7 cellular contexts compared by ENCODE assay signal in genomic region chr7:32634798-32635393, GRCh38.
A peak's percentile ranks its signal among the peaks of the same experiment; 100 is the strongest.
DNase-seq lines count a peak whose midpoint lies in the region; FAIRE-seq and TF ChIP-seq lines count a peak whose summit lies in the region.
"Not testable (repeated sequence)": the region's sequence is repeated elsewhere in the genome, so short reads cannot be mapped to it uniquely, and the experiment has no call there.

No MANE protein-coding gene starts in this region.

- TF ChIP-seq CTCF in kidney (IDR thresholded peaks at IDR 0.05; ENCODE audit: borderline replicate concordance, extremely low read depth, insufficient read depth): not testable (repeated sequence)

- peak; percentile 59 for FAIRE-seq in A204.1 (lab: Jason Lieb, UNC)
- FAIRE-seq in G401.6 (lab: Jason Lieb, UNC): peak; percentile 31
- FAIRE-seq in RCC 7860 (lab: Jason Lieb, UNC): peak; percentile 78
- peak; percentile 5 for FAIRE-seq in colon (lab: Jason Lieb, UNC)
- FAIRE-seq in frontal cortex (lab: Jason Lieb, UNC): peak; percentile 95
- peak; percentile 87 for FAIRE-seq in kidney (lab: Jason Lieb, UNC)
- FAIRE-seq in small intestine (lab: Jason Lieb, UNC): peak; percentile 92

- not testable (repeated sequence) for DNase-seq in RCC 7860 (ENCODE audit: low spot score); frontal cortex (ENCODE audit: low spot score in 2 of 2); kidney; small intestine

- not testable (repeated sequence) for H3K27ac ChIP-seq in kidney (ENCODE audit: low read depth in 2 of 2, low read length in 2 of 2); small intestine (ENCODE audit: low read depth in 1 of 2, low read length in 1 of 2)

- WGBS in small intestine, 3 donors: 41 to 92% (median 86%) methylated on average over 1 of the region's 1 CpG

- H3K9ac ChIP-seq in kidney (ENCODE audit: low read length in 2 of 2): not testable (repeated sequence)

- H3K36me3 ChIP-seq in kidney (ENCODE audit: control insufficient read depth in 1 of 2, insufficient read depth in 2 of 2, low read length in 2 of 2); small intestine (ENCODE audit: control insufficient read depth in 2 of 2, insufficient read depth in 2 of 2, low read length in 2 of 2): not testable (repeated sequence)

- intact Hi-C loops in kidney (cut with DNase I): not testable (repeated sequence)

- not testable (repeated sequence) for H3K4me3 ChIP-seq in kidney (ENCODE audit: low read length in 2 of 2); small intestine (ENCODE audit: low read depth in 1 of 2, low read length in 2 of 2)

- H3K27me3 ChIP-seq in small intestine (ENCODE audit: control insufficient read depth in 2 of 2, insufficient read depth in 2 of 2, low read length in 2 of 2): not testable (repeated sequence)

- H3K9me3 ChIP-seq in kidney (ENCODE audit: control insufficient read depth in 1 of 2, low read length in 2 of 2); small intestine (ENCODE audit: control insufficient read depth, low read depth): not testable (repeated sequence)

- H3K4me1 ChIP-seq in kidney (ENCODE audit: control insufficient read depth in 1 of 2, insufficient read depth in 1 of 2, low read depth in 1 of 2, low read length in 2 of 2); small intestine (ENCODE audit: control insufficient read depth in 2 of 2, insufficient read depth in 1 of 2, low read depth in 1 of 2, low read length in 1 of 2): not testable (repeated sequence)
